15 cellular contexts compared by ENCODE assay signal in the genomic region with DNA sequence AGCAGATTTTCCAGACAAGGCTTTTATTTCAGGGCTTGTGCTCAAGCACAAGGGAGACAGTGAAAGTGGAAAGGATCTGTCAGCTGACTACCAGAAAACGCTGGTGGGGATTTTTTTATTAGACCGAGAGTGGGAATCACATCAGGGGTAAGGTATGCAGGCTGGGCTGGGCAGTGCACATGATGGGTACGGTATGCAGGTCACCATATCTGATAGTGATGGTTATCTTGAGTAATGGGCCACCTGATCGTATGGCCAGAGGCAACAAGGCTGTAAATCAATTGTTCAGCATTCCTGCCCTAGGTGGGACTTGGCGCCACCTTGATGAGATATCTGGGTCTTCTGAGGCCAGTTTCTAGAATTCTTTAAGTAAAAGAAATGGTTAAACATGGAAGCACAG.
"Had no signal": no experiment of that assay in that cellular context is flagged by ENCODE, and none has a peak within 500 bp of the region (broad histone marks: within the 10 kb centered on the region; RNA-seq: fewer than 3 reads in every experiment).

No MANE protein-coding gene starts in this region.

- H3K27me3 ChIP-seq: right lobe of liver, spleen, testis had no signal

- FAIRE-seq: frontal cortex had no signal

- H3K27ac ChIP-seq: right lobe of liver, spleen, testis, WERI-Rb-1 had no signal

- H3K4me1 ChIP-seq: spleen had no signal

- H3K4me3 ChIP-seq: right lobe of liver, spleen, testis had no signal

- DNase-seq: activated CD4-positive, alpha-beta T cell treated with anti-CD3 and anti-CD28 coated beads for 36 hours; activated CD8-positive, alpha-beta memory T cell treated with anti-CD3 and anti-CD28 coated beads, Interleukin-2, amount 50 U/mL, for 4 hours; activated CD8-positive, alpha-beta T cell treated with anti-CD3 and anti-CD28 coated beads, Interleukin-2, amount 10 ng/mL, durations not matched to agents 7 days and 5 days; activated gamma-delta T cell treated with Interleukin-2 at 50 U/mL for 16 hours; activated naive CD8-positive, alpha-beta T cell treated with anti-CD3 and anti-CD28 coated beads for 36 hours; activated T-cell treated with anti-CD3 and anti-CD28 coated beads, Interleukin-2, amount 50 U/mL, for 48 hours; effector memory CD4-positive, alpha-beta T cell; head of caudate nucleus; naive thymus-derived CD8-positive, alpha-beta T cell; right lobe of liver; spleen; stimulated activated naive CD8-positive, alpha-beta T cell treated with anti-CD3 and anti-CD28 coated beads, Interleukin-15, amount 100 ng/mL, for 72 hours; testis; WERI-Rb-1 had no signal

- H3K36me3 ChIP-seq: right lobe of liver, spleen, WERI-Rb-1 had no signal

- H3K9me3 ChIP-seq: right lobe of liver, spleen, testis had no signal
